ENCODE assay signal across 24 cellular contexts in the genomic region with DNA sequence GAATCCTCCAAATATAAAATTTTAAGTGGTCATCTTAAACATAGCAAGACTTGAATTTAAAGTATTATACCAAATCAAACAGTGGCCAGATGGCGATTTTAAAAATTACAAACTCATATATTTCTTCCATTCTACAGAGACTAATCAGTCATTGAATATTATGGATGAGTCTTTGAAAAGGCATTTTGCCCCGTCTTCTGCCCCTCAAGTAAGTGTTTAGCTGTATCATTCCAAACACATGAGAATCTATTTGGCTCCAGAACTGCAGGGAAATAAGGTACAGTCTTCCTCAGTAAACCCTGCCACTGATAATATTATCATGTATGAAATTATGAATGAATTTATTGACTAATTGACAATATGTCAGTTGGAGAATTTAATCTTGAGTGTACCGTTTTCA.
DNase-seq lines count a peak whose midpoint lies in the region; ATAC-seq and TF ChIP-seq lines count a peak whose summit lies in the region.
"Had no signal": no experiment of that assay in that cellular context is flagged by ENCODE, and none has a peak within 500 bp of the region (broad histone marks: within the 10 kb centered on the region; RNA-seq: fewer than 3 reads in every experiment).

No MANE protein-coding gene starts in this region.

- ATAC-seq in HG03045 (IDR thresholded peaks at IDR 0.05; ENCODE audit: unreplicated experiment) = no peak
- no peak for ATAC-seq in HG02970 (IDR thresholded peaks at IDR 0.05; ENCODE audit: low FRiP score, unreplicated experiment)
- ATAC-seq: activated CD8-positive, alpha-beta T cell treated with anti-CD3 and anti-CD28 coated beads for 36 hours; activated T-helper 17 cell treated with anti-CD3 and anti-CD28 coated beads, Interleukin-2, amount 50 U/mL, for 72 hours; GM12878; left ventricle myocardium superior; Panc1 had no signal

- H3K4me3 ChIP-seq in AG10803 (ENCODE audit: low read length) (no peak overlapping the region), astrocyte of the spinal cord (ENCODE audit: low read depth, low read length) (no peak overlapping the region), stomach (no peak overlapping the region)
- H3K4me3 ChIP-seq: esophagus squamous epithelium, GM12878, neural progenitor cell, thoracic aorta had no signal

- in situ Hi-C loops in astrocyte of the spinal cord (cut with HindIII; ENCODE audit: low sequenced_read_pairs) = no loop called here

- DNase-seq in AG10803 (ENCODE audit: low read depth) (peak; percentile 53), NCI-H226 (peak; percentile 55), astrocyte of the spinal cord (ENCODE audit: low read depth, low spot score) (peak; percentile 45), hepatic stellate cell (ENCODE audit: low spot score) (peak; percentile 32), cerebellar cortex (ENCODE audit: low spot score) (no peak), stomach (no peak)
- DNase-seq: activated CD8-positive, alpha-beta T cell treated with anti-CD3 and anti-CD28 coated beads for 36 hours; anterior cingulate cortex; CD4-positive, alpha-beta memory T cell; esophagus squamous epithelium; islet precursor cell; Kasumi-1; left ventricle myocardium superior; NCI-H2029 treated with DMSO at 0.1 percent for 48 hours; stimulated activated CD4-positive, alpha-beta T cell treated with anti-CD3 and anti-CD28 coated beads, Interleukin-2, amount 100 ng/mL, for 24 hours; stimulated activated CD8-positive, alpha-beta memory T cell treated with anti-CD3 and anti-CD28 coated beads, Interleukin-4, amount 100 ng/mL, for 48 hours had no signal

- WGBS in stomach, 5 donors = 16 to 71% (median 48%) methylated on average over 3 of the region's 3 CpGs

- no peak for TF ChIP-seq EP300 in stomach (IDR thresholded peaks at IDR 0.05)

- intact Hi-C loops in stomach (cut with DNase I; ENCODE audit: low total_unique reads) = no loop called here

- H3K36me3 ChIP-seq in stomach = no peaks in the 10 kb centered on the region
- H3K36me3 ChIP-seq: esophagus squamous epithelium, neural progenitor cell, thoracic aorta had no signal

- no peak for TF ChIP-seq POLR2A in stomach (IDR thresholded peaks at IDR 0.05)

- H3K9me3 ChIP-seq in stomach = no peaks in the 10 kb centered on the region
- H3K9me3 ChIP-seq: esophagus squamous epithelium, thoracic aorta had no signal

- peaks cover 0 to 10% (median 0%) of the 10 kb centered on the region in 4 donors for H3K4me1 ChIP-seq in stomach
- H3K4me1 ChIP-seq: parathyroid adenoma had no signal

- TF ChIP-seq CTCF in AG10803 (conservative IDR thresholded peaks at IDR 0.05; ENCODE audit: low read length) (no peak), astrocyte of the spinal cord (IDR thresholded peaks at IDR 0.05; ENCODE audit: low read depth, low read length) (no peak), stomach (IDR thresholded peaks at IDR 0.05) (no peak)

- no peak overlapping the region for H3K27ac ChIP-seq in stomach
- H3K27ac ChIP-seq: esophagus squamous epithelium, neural progenitor cell, parathyroid adenoma, thoracic aorta had no signal

- H3K27me3 ChIP-seq in stomach = no peaks in the 10 kb centered on the region
- H3K27me3 ChIP-seq: esophagus squamous epithelium, neural progenitor cell had no signal

Comparison
In these comparisons a context has a peak if more than half of its experiments do, and no peak if none do; other contexts are left out.
1. DNase-seq: peak in AG10803 (single experiment), NCI-H226 (single experiment), astrocyte of the spinal cord (single experiment) and hepatic stellate cell (single experiment); none in cerebellar cortex (single experiment) and stomach (single experiment).